ENCODE assay signal across 17 cellular contexts in the genomic region with DNA sequence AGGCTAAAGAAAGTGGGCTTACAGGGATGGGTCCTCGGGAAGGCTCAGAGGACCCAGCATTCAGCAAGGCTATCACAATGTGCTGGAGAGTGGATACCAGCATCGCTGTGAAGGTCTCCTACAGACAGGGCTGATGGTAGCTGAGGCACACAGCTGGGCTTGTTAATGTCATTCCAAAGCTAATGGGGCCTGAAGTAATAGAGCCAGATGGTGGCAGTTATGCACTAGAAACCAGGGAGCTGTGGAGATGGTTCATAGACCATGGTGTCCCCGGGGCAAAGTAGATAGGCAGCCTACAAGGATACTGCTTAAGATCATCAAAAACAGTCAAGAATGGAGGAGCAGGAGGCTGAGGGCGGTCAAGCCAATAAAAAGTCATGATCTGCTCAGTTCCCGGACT. TPM values are rescaled to one million over a fixed set of nuclear protein-coding genes. Genes with fewer than 3 reads are reported as not detected.
DNase-seq lines count a peak whose midpoint lies in the region; TF ChIP-seq lines count a peak whose summit lies in the region.
"Had no signal": no experiment of that assay in that cellular context is flagged by ENCODE, and none has a peak within 500 bp of the region (broad histone marks: within the 10 kb centered on the region; RNA-seq: fewer than 3 reads in every experiment).

No MANE protein-coding gene starts in this region.

- DNase-seq in NCI-H82 (lab: John Stamatoyannopoulos, UW) (peak; percentile 14), NCI-H82 treated with DMSO at 0.1 percent for 48 hours (lab: John Stamatoyannopoulos, UW; ENCODE audit: unreplicated experiment) (no peak), RPMI7951 (ENCODE audit: low read depth) (peak; percentile 20), nephron progenitor cell (no peak), AG20443 (ENCODE audit: low spot score) (no peak), HuH-7.5 (ENCODE audit: low spot score) (no peak)
- no peak for DNase-seq in activated CD4-positive, alpha-beta T cell treated with anti-CD3 and anti-CD28 coated beads, Interleukin-2, amount 50 U/mL, for 48 hours
- DNase-seq: 8988T, ACHN, Calu3, NCI-H1092, NCI-H1436, NCI-H1930, NCI-H2107, NCI-H510A, NCI-H748 treated with DMSO at 0.1 percent for 48 hours, SHP77 treated with DMSO at 0.1 percent for 48 hours had no signal

- H3K27me3 Mint-ChIP-seq in nephron progenitor cell (ENCODE audit: low read depth, poor library complexity): no peaks in the 10 kb centered on the region

- peaks cover 29% of the 10 kb centered on the region for H3K4me1 Mint-ChIP-seq in nephron progenitor cell

- no peak for TF ChIP-seq CTCF in nephron progenitor cell (IDR thresholded peaks at IDR 0.05)

- peak overlapping the region; percentile 49 for H3K27ac Mint-ChIP-seq in nephron progenitor cell

- peaks cover 71% of the 10 kb centered on the region for H3K9me3 Mint-ChIP-seq in nephron progenitor cell

- peaks cover 49% of the 10 kb centered on the region for H3K36me3 Mint-ChIP-seq in nephron progenitor cell (ENCODE audit: low read depth)

- no peak overlapping the region for H3K4me3 Mint-ChIP-seq in nephron progenitor cell

RNA-seq across cellular contexts. Expression of a gene that starts 24.8 kb away (rescaled TPM):
- total RNA-seq in RPMI7951 (2014; rRNA removed; shearing (Covaris generic)): 9.6 and 17.3 TPM in 2 replicates

Comparison
In these comparisons a context has a peak if more than half of its experiments do, and no peak if none do; other contexts are left out.
1. DNase-seq: peak in NCI-H82 (single experiment) and RPMI7951 (single experiment); none in NCI-H82 treated with DMSO at 0.1 percent for 48 hours (single experiment), nephron progenitor cell (single experiment), AG20443 (single experiment), HuH-7.5 (single experiment) and activated CD4-positive, alpha-beta T cell treated with anti-CD3 and anti-CD28 coated beads, Interleukin-2, amount 50 U/mL, for 48 hours (0 of 2).